8 cellular contexts compared by ENCODE assay signal in genomic region chr3:177538743-177539730, GRCh38.
DNase-seq lines count a peak whose midpoint lies in the region; ATAC-seq and TF ChIP-seq lines count a peak whose summit lies in the region.

No MANE protein-coding gene starts in this region.

- no peak overlapping the region for H3K4me3 ChIP-seq in dorsolateral prefrontal cortex

- H3K27ac ChIP-seq in dorsolateral prefrontal cortex = peak overlapping the region in 53 of 59 donors; percentile 8 to 85 (median 68)

- DNase-seq in GDM1 (lab: John Stamatoyannopoulos, UW) (peak; percentile 28), dorsolateral prefrontal cortex (no peak), nucleus accumbens (lab: John Stamatoyannopoulos, UW) (no peak), cerebellar cortex (ENCODE audit: low spot score) (no peak), Right ventricle myocardium inferior (ENCODE audit: missing footprints) (no peak), SW480 (ENCODE audit: low spot score) (no peak)

- TF ChIP-seq CTCF in dorsolateral prefrontal cortex (IDR thresholded peaks at IDR 0.05 in 54 of 56, conservative IDR thresholded peaks at IDR 0.05 in 2 of 56; ENCODE audit: low read depth in 1 of 56, partially characterized antibody in 56 of 56) = no peak

- ATAC-seq in GM21360 (IDR thresholded peaks at IDR 0.05; ENCODE audit: unreplicated experiment) = peak; percentile 85
- ATAC-seq in HG03565 (IDR thresholded peaks at IDR 0.05; ENCODE audit: unreplicated experiment) = peak; percentile 86
- no peak for ATAC-seq in Right ventricle myocardium inferior

- H3K27me3 ChIP-seq in dorsolateral prefrontal cortex = no peaks in the 10 kb centered on the region

- intact Hi-C loops in dorsolateral prefrontal cortex (cut with DNase I) (loop anchor here in 1 of 2 donors (5.0 kb wide), 1 partner anchor 42 kb away; no protein-coding TSS in a partner anchor), Right ventricle myocardium inferior (cut with DNase I) (no loop called here)
